16 cellular contexts compared by ENCODE assay signal in genomic region chr7:130374507-130374906, GRCh38. TPM values are rescaled to one million over a fixed set of nuclear protein-coding genes. Genes with fewer than 3 reads are reported as not detected.
A peak's percentile ranks its signal among the peaks of the same experiment; 100 is the strongest.
DNase-seq lines count a peak whose midpoint lies in the region; ATAC-seq and TF ChIP-seq lines count a peak whose summit lies in the region.
"Had no signal": no experiment of that assay in that cellular context is flagged by ENCODE, and none has a peak within 500 bp of the region (broad histone marks: within the 10 kb centered on the region; RNA-seq: fewer than 3 reads in every experiment).

No MANE protein-coding gene starts in this region.

- WGBS in body of pancreas, 2 donors: 71 to 87% methylated on average over 6 of the region's 6 CpGs
- 95% methylated on average over 6 of the region's 6 CpGs for WGBS in liver

- H3K9ac ChIP-seq in liver (ENCODE audit: low read depth in 1 of 2, low read length in 2 of 2): no peak overlapping the region

- POLR2A ChIA-PET in AG04450 (lab: Yijun Ruan, JAX): no interaction called here

- H3K4me1 ChIP-seq in body of pancreas (peaks cover 81% of the 10 kb centered on the region), liver (ENCODE audit: control insufficient read depth in 4 of 4, insufficient read depth in 4 of 4, low read length in 3 of 4) (peaks cover 0 to 4% (median 0%) of the 10 kb centered on the region in 4 donors), gastrocnemius medialis (peaks cover 12 to 29% of the 10 kb centered on the region in 2 donors)

- H3K27me3 ChIP-seq in AG04450 (ENCODE audit: control insufficient read depth, insufficient read depth, low read length) (no peaks in the 10 kb centered on the region), body of pancreas (no peaks in the 10 kb centered on the region), liver (ENCODE audit: control insufficient read depth in 4 of 4, insufficient read depth in 4 of 4, low read length in 3 of 4) (no peaks in the 10 kb centered on the region), gastrocnemius medialis (no peaks in the 10 kb centered on the region)
- H3K27me3 ChIP-seq: neutrophil had no signal

- no peak for DNase-seq in AG04450 (ENCODE audit: low read depth, low spot score)
- DNase-seq in body of pancreas: peak in 1 of 4 donors; percentile 32
- DNase-seq in gastrocnemius medialis: no peak
- no peak for DNase-seq in NCI-H2196 (lab: John Stamatoyannopoulos, UW; ENCODE audit: unreplicated experiment)
- no peak for DNase-seq in mucosa of gallbladder (ENCODE audit: low spot score)
- no peak for DNase-seq in HK-2 (ENCODE audit: unreplicated experiment)
- no peak for DNase-seq in activated CD4-positive, alpha-beta T cell treated with anti-CD3 and anti-CD28 coated beads for 4 hours
- DNase-seq: activated B cell treated with CpG ODN at 0.5 μM for 24 hours; activated T-cell treated with anti-CD3 and anti-CD28 coated beads, Interleukin-2, amount 50 U/mL, for 1 hour; DND-41; immature natural killer cell had no signal

- TF ChIP-seq POLR2A in body of pancreas (IDR thresholded peaks at IDR 0.05): no peak
- no peak for TF ChIP-seq POLR2A in gastrocnemius medialis (IDR thresholded peaks at IDR 0.05)

- H3K9me3 ChIP-seq in AG04450 (ENCODE audit: control insufficient read depth, insufficient read depth, low read length) (peaks cover 15% of the 10 kb centered on the region), body of pancreas (no peaks in the 10 kb centered on the region), liver (ENCODE audit: control insufficient read depth in 4 of 4, low read length in 3 of 4) (no peaks in the 10 kb centered on the region), gastrocnemius medialis (no peaks in the 10 kb centered on the region)
- H3K9me3 ChIP-seq: neutrophil had no signal

- in situ Hi-C loops in gastrocnemius medialis (cut with MboI; ENCODE audit: low sequenced_read_pairs in 4 of 4): no loop called here

- TF ChIP-seq RAD21 in liver (IDR thresholded peaks at IDR 0.05): no peak

- intact Hi-C loops in body of pancreas (cut with DNase I): no loop called here
- intact Hi-C loops in gastrocnemius medialis (cut with DNase I; ENCODE audit: low total_unique reads): no loop called here

- CTCF ChIA-PET in AG04450 (lab: Charles Lee): no interaction called here

- H3K27ac ChIP-seq in AG04450 (ENCODE audit: low read depth, low read length) (peak overlapping the region; percentile 100), body of pancreas (peak overlapping the region; percentile 92 to 98 (median 96)), liver (ENCODE audit: low read depth in 1 of 2, low read length in 2 of 2) (peak overlapping the region; percentile 61 to 80), gastrocnemius medialis (peak overlapping the region; percentile 72 to 85 (median 80))
- H3K27ac ChIP-seq: neutrophil, SK-N-MC had no signal

- ATAC-seq in body of pancreas: no peak
- ATAC-seq in gastrocnemius medialis: no peak
- ATAC-seq: GM12878 had no signal

- H3K36me3 ChIP-seq in body of pancreas (replicated peaks in 1 of 2; ENCODE audit: insufficient read depth in 1 of 2, low read depth in 2 of 2) (no peaks in the 10 kb centered on the region), liver (ENCODE audit: control insufficient read depth in 4 of 4, insufficient read depth in 3 of 4, low read depth in 1 of 4, low read length in 3 of 4) (no peaks in the 10 kb centered on the region), gastrocnemius medialis (no peaks in the 10 kb centered on the region)
- H3K36me3 ChIP-seq: neutrophil had no signal

- no peak for TF ChIP-seq CTCF in AG04450 (IDR thresholded peaks at IDR 0.05; ENCODE audit: low read depth, low read length)
- TF ChIP-seq CTCF in body of pancreas (IDR thresholded peaks at IDR 0.05): no peak
- no peak for TF ChIP-seq CTCF in liver (IDR thresholded peaks at IDR 0.05; ENCODE audit: low read depth, low read length, missing input control)
- TF ChIP-seq CTCF in gastrocnemius medialis (IDR thresholded peaks at IDR 0.05 in 4 of 5, conservative IDR thresholded peaks at IDR 0.05 in 1 of 5): no peak

- H3K4me3 ChIP-seq in AG04450 (ENCODE audit: low read depth, low read length) (no peak overlapping the region), body of pancreas (no peak overlapping the region), liver (ENCODE audit: low read depth in 1 of 3, low read length in 3 of 3) (no peak overlapping the region), gastrocnemius medialis (no peak overlapping the region)
- H3K4me3 ChIP-seq: GM12878, SK-N-MC had no signal

TF ChIP-seq in liver, 16 proteins besides CTCF, POLR2A, EP300 and RAD21:
- TF ChIP-seq FOXA1 (IDR thresholded peaks at IDR 0.05) (no peak), RXRA (IDR thresholded peaks at IDR 0.05) (no peak), FOXA2 (IDR thresholded peaks at IDR 0.05) (no peak), HNF4A (conservative IDR thresholded peaks at IDR 0.05) (no peak)

RNA-seq across cellular contexts. Expression of gene CPA1, which starts 5.8 kb away (rescaled TPM):
- 0.07 and 0.09 TPM in 2 replicates for polyA plus RNA-seq in AG04450 (2011; rRNA removed)
- polyA minus RNA-seq in AG04450 (2011; rRNA and poly(A)+ RNA removed): not detected in 2 replicates
- over 10,000 TPM; 26,456 to 42,834 TPM for total RNA-seq in body of pancreas
- total RNA-seq in liver: under 1 TPM in 1 of 2 donors, not detected in 1; 0.42 TPM
- polyA plus RNA-seq in liver: under 1 TPM in 1 of 2 donors, not detected in 1; 0.07 TPM
- not detected for total RNA-seq in gastrocnemius medialis
- 27.8 TPM for total RNA-seq in mucosa of gallbladder
- total RNA-seq: activated B cell treated with CpG ODN at 0.5 μM for 24 hours, H4 had no signal
- polyA plus RNA-seq: GM12878, immature natural killer cell had no signal

RNA-seq across cellular contexts. Expression of gene CPA5, which starts 29.9 kb away (rescaled TPM):
- 0.14 and 0.16 TPM in 2 replicates for polyA plus RNA-seq in AG04450 (2011; rRNA removed)
- 0.23 TPM in 1 of 2 replicates, not detected in the other for polyA minus RNA-seq in AG04450 (2011; rRNA and poly(A)+ RNA removed)
- total RNA-seq in body of pancreas: not detected
- not detected for total RNA-seq in liver
- under 1 TPM in 1 of 2 donors, not detected in 1; 0.33 TPM for polyA plus RNA-seq in liver
- total RNA-seq in gastrocnemius medialis: not detected
- total RNA-seq in mucosa of gallbladder: 0.92 TPM
- total RNA-seq: activated B cell treated with CpG ODN at 0.5 μM for 24 hours, H4 had no signal
- polyA plus RNA-seq: immature natural killer cell had no signal

Comparison
In these comparisons a context has a peak if more than half of its experiments do, and no peak if none do; other contexts are left out.
1. RNA of gene CPA1, which starts 5.8 kb away (total RNA-seq): 26,456 to 42,834 TPM in body of pancreas; 27.8 TPM in mucosa of gallbladder (single experiment), 0.42 TPM in liver and not detected in gastrocnemius medialis; every median in the first group is over 100 times any median in the second.
2. Peak in every context shown above with its lines, with median percentiles within 50 percentile points of each other: H3K27ac ChIP-seq.